12 cellular contexts compared by ENCODE assay signal in genomic region chr5:177369913-177370487, GRCh38. TPM values are rescaled to one million over a fixed set of nuclear protein-coding genes. Genes with fewer than 3 reads are reported as not detected.
DNase-seq lines count a peak whose midpoint lies in the region; ATAC-seq, FAIRE-seq and TF ChIP-seq lines count a peak whose summit lies in the region.
"Had no signal": no experiment of that assay in that cellular context is flagged by ENCODE, and none has a peak within 500 bp of the region (broad histone marks: within the 10 kb centered on the region; RNA-seq: fewer than 3 reads in every experiment).

No MANE protein-coding gene starts in this region.

- H3K4me1 ChIP-seq in RWPE2 (ENCODE audit: insufficient read depth, poor library complexity, severe bottlenecking) = peaks cover 24% of the 10 kb centered on the region
- peaks cover 40% of the 10 kb centered on the region for H3K4me1 ChIP-seq in psoas muscle

- H3K9me3 ChIP-seq in RWPE2 (ENCODE audit: severe bottlenecking) (no peaks in the 10 kb centered on the region), psoas muscle (no peaks in the 10 kb centered on the region)
- H3K9me3 ChIP-seq: ascending aorta had no signal

- no peak for DNase-seq in GM12891 (ENCODE audit: insufficient read length, low spot score)
- no peak for DNase-seq in RWPE2 (ENCODE audit: low spot score)
- peak; percentile 6 for DNase-seq in epidermal melanocyte (ENCODE audit: insufficient read length, low spot score)
- DNase-seq in psoas muscle = no peak
- DNase-seq in NCI-H524 (lab: John Stamatoyannopoulos, UW) = no peak
- DNase-seq in NCI-H2081 (lab: John Stamatoyannopoulos, UW) = no peak

- ATAC-seq in RWPE2 (ENCODE audit: low read depth) (no peak), psoas muscle (peak in 1 of 4 donors; percentile 45), HG03521 (IDR thresholded peaks at IDR 0.05; ENCODE audit: unreplicated experiment) (no peak), HG02938 (IDR thresholded peaks at IDR 0.05; ENCODE audit: unreplicated experiment) (no peak)

- peak overlapping the region; percentile 44 for H3K27ac ChIP-seq in RWPE2 (ENCODE audit: poor library complexity, severe bottlenecking)
- peak overlapping the region; percentile 81 for H3K27ac ChIP-seq in psoas muscle
- H3K27ac ChIP-seq: ascending aorta had no signal

- intact Hi-C loops in psoas muscle (cut with DNase I) = loop anchor here (5.0 kb wide), 2 partner anchors 53 to 58 kb away; partner anchors contain the start of gene MXD3 (in 1 of the 2)

- TF ChIP-seq CTCF in RWPE2 (IDR thresholded peaks at IDR 0.05; ENCODE audit: poor library complexity, severe bottlenecking) (no peak), psoas muscle (IDR thresholded peaks at IDR 0.05) (no peak)

- H3K27me3 ChIP-seq in RWPE2 (ENCODE audit: insufficient read depth, poor library complexity, severe bottlenecking) (no peaks in the 10 kb centered on the region), psoas muscle (ENCODE audit: insufficient read depth in 3 of 3, low read length in 2 of 3) (no peaks in the 10 kb centered on the region)
- H3K27me3 ChIP-seq: ascending aorta had no signal

- peak; percentile 82 for FAIRE-seq in GM12891 (lab: Jason Lieb, UNC)

- 29 to 39% (median 33%) methylated on average over 7 of the region's 7 CpGs for WGBS in psoas muscle, 3 donors

- no peak for TF ChIP-seq POLR2A in GM12891 (IDR thresholded peaks at IDR 0.05; ENCODE audit: low read depth, low read length)

- no peak overlapping the region for H3K4me3 ChIP-seq in RWPE2 (ENCODE audit: severe bottlenecking)
- H3K4me3 ChIP-seq in psoas muscle = peak overlapping the region; percentile 64

- H3K36me3 ChIP-seq in RWPE2 (ENCODE audit: low read depth) = no peaks in the 10 kb centered on the region; the same call in 1 of the 2 replicates
- peaks cover 0 to 18% of the 10 kb centered on the region in 2 donors for H3K36me3 ChIP-seq in psoas muscle (ENCODE audit: insufficient read depth in 1 of 2, low read depth in 1 of 2)
- H3K36me3 ChIP-seq: ascending aorta had no signal

TF ChIP-seq in GM12891, 5 proteins besides CTCF, POLR2A, EP300 and RAD21:
- TF ChIP-seq SPI1 (IDR thresholded peaks at IDR 0.05; ENCODE audit: low read depth, low read length) = no peak
- TF ChIP-seq TAF1 (IDR thresholded peaks at IDR 0.05; ENCODE audit: low read depth, low read length) = no peak
- TF ChIP-seq POLR2AphosphoS5 (IDR thresholded peaks at IDR 0.05; ENCODE audit: low read depth, low read length) = no peak
- TF ChIP-seq POU2F2 (IDR thresholded peaks at IDR 0.05; ENCODE audit: low read depth, low read length) = no peak
- TF ChIP-seq PAX5 (IDR thresholded peaks at IDR 0.05; ENCODE audit: insufficient read depth, low read length, severe bottlenecking) = no peak
TF ChIP-seq in GM12891: peak in this region for 0.

RNA-seq across cellular contexts. Expression of gene RGS14, which starts 12.3 kb away (rescaled TPM):
- polyA plus RNA-seq in GM12891 (2012; ENCODE audit: low read depth, missing spikeins) = 43.2 TPM
- total RNA-seq in psoas muscle = 10 to 100 TPM in 3 of 4 donors, 1 to 10 TPM in 1; 5.5 to 23.2 (median 10.5) TPM
- polyA plus RNA-seq in psoas muscle = 10 to 100 TPM in 1 of 3 donors, 1 to 10 TPM in 2; 3.6 to 10.0 (median 6.7) TPM

RNA-seq across cellular contexts. Expression of gene SLC34A1, which starts 14.2 kb away (rescaled TPM):
- polyA plus RNA-seq in GM12891 (2012; ENCODE audit: low read depth, missing spikeins) = 0.13 TPM
- not detected for total RNA-seq in psoas muscle
- not detected for polyA plus RNA-seq in psoas muscle
- total RNA-seq: ascending aorta, epithelial cell of proximal tubule had no signal

RNA-seq across cellular contexts. Expression of gene LMAN2, which starts 18.5 kb away (rescaled TPM):
- polyA plus RNA-seq in GM12891 (2012; ENCODE audit: low read depth, missing spikeins) = 139 TPM
- 10 to 100 TPM; 28.7 to 55.8 (median 43.1) TPM for total RNA-seq in psoas muscle
- polyA plus RNA-seq in psoas muscle = 100 to 1,000 TPM; 103 to 193 (median 162) TPM

RNA-seq across cellular contexts. Expression of gene PFN3, which starts 30.5 kb away (rescaled TPM):
- not detected for polyA plus RNA-seq in GM12891 (2012; ENCODE audit: low read depth, missing spikeins)
- total RNA-seq in psoas muscle = not detected
- polyA plus RNA-seq in psoas muscle = not detected
- total RNA-seq: ascending aorta, Calu3, epithelial cell of proximal tubule, PC-3 had no signal

RNA-seq across cellular contexts. Expression of gene F12, which starts 39.4 kb away (rescaled TPM):
- polyA plus RNA-seq in GM12891 (2012; ENCODE audit: low read depth, missing spikeins) = 4.7 TPM
- total RNA-seq in psoas muscle = under 1 TPM in 1 of 4 donors, not detected in 3; 0.40 TPM
- polyA plus RNA-seq in psoas muscle = under 1 TPM; 0.06 to 0.81 (median 0.09) TPM
- total RNA-seq: ascending aorta had no signal
